Comparison of ENCODE assay signal across 11 cellular contexts in genomic region chr19:54322934-54323333, GRCh38. TPM values are rescaled to one million over a fixed set of nuclear protein-coding genes. Genes with fewer than 3 reads are reported as not detected.
DNase-seq lines count a peak whose midpoint lies in the region; ATAC-seq, FAIRE-seq and TF ChIP-seq lines count a peak whose summit lies in the region.
"Not testable (repeated sequence)": the region's sequence is repeated elsewhere in the genome, so short reads cannot be mapped to it uniquely, and the experiment has no call there.
"Had no signal": no experiment of that assay in that cellular context is flagged by ENCODE, and none has a peak within 500 bp of the region (broad histone marks: within the 10 kb centered on the region; RNA-seq: fewer than 3 reads in every experiment).

No MANE protein-coding gene starts in this region.

- not testable (repeated sequence) for H3K27ac Mint-ChIP-seq in type B pancreatic cell

- CTCF ChIA-PET in HepG2 (lab: Yijun Ruan, JAX; ENCODE audit: low intra/inter-chr PET ratio, low total read pairs), result not testable (repeated sequence)

- H3K36me3 Mint-ChIP-seq in type B pancreatic cell, result not testable (repeated sequence)

- FAIRE-seq in HepG2 (lab: Jason Lieb, UNC), result not testable (repeated sequence)

- not testable (repeated sequence) for H3K4me1 ChIP-seq in HepG2 (ENCODE audit: insufficient read depth, low read length)
- peaks cover 28% of the 10 kb centered on the region in 2 experiments for H3K4me1 ChIP-seq in neutrophil (ENCODE audit: control insufficient read depth in 1 of 2, insufficient read depth in 1 of 2, low read depth in 1 of 2, low read length in 1 of 2)

- H3K9ac ChIP-seq in HepG2 (ENCODE audit: insufficient read depth, low read depth, low read length), result not testable (repeated sequence)

- not testable (repeated sequence) for H3K27ac ChIP-seq in C4-2B; VCaP; brain microvascular endothelial cell; HepG2 (ENCODE audit: extremely low read length, insufficient read depth, low read length); neutrophil

- not testable (repeated sequence) for H2AFZ ChIP-seq in HepG2 (ENCODE audit: low read length)

- H3K27me3 ChIP-seq in brain microvascular endothelial cell (replicated peaks); HepG2 (ENCODE audit: control insufficient read depth in 1 of 2, insufficient read depth in 2 of 2, low read length in 2 of 2); neutrophil: not testable (repeated sequence)

- H3K4me3 ChIP-seq in LNCaP clone FGC (ENCODE audit: low read depth, low read length); brain microvascular endothelial cell (ENCODE audit: low read depth, low read length); HepG2 (replicated peaks in 1 of 3; ENCODE audit: insufficient read depth in 1 of 3, low read depth in 2 of 3, low read length in 3 of 3); neutrophil (ENCODE audit: low read depth in 1 of 2, low read length in 1 of 2): not testable (repeated sequence)

- not testable (repeated sequence) for H3K36me3 ChIP-seq in brain microvascular endothelial cell (replicated peaks); HepG2 (replicated peaks in 1 of 2; ENCODE audit: control insufficient read depth in 1 of 2, insufficient read depth in 2 of 2, low read length in 2 of 2); neutrophil

- 33% methylated on average over 1 of the region's 13 CpGs for WGBS in HepG2 (ENCODE audit: low lambda C conversion rate)

- not testable (repeated sequence) for H3K4me3 Mint-ChIP-seq in type B pancreatic cell

- not testable (repeated sequence) for H3K4me2 ChIP-seq in HepG2 (ENCODE audit: low read depth, low read length)

- H3K4me1 Mint-ChIP-seq in type B pancreatic cell (ENCODE audit: unreplicated experiment), result not testable (repeated sequence)

- not testable (repeated sequence) for BruUV-seq in HepG2 (replicated peaks; lab: Mats Ljungman, UMichigan)

- H3K27me3 Mint-ChIP-seq in type B pancreatic cell, result peaks cover 17% of the 10 kb centered on the region

- H3K9me3 ChIP-seq in HepG2 (ENCODE audit: low read length); neutrophil: not testable (repeated sequence)

- in situ Hi-C loops in brain microvascular endothelial cell (cut with HindIII; ENCODE audit: low pct_ligation_motif_present, low sequenced_read_pairs); HepG2 (cut with HindIII; ENCODE audit: extremely low pct_ligation_motif_present, low pct_unique_long_range_greater_than_20kb): not testable (repeated sequence)

- not testable (repeated sequence) for H3K9me3 Mint-ChIP-seq in type B pancreatic cell

- intact Hi-C loops in HepG2 (cut with micrococcal nuclease; ENCODE audit: unreplicated experiment), result not testable (repeated sequence)

- not testable (repeated sequence) for TF ChIP-seq EP300 in HepG2 (IDR thresholded peaks at IDR 0.05; ENCODE audit: low read depth in 2 of 2, low read length in 2 of 2); HepG2 (CRISPR knock-in tag; IDR thresholded peaks at IDR 0.05; ENCODE audit: borderline replicate concordance)

- not testable (repeated sequence) for ATAC-seq in HepG2

- DNase-seq in LNCaP clone FGC (ENCODE audit: low read depth); HepG2 (ENCODE audit: low spot score); type B pancreatic cell (ENCODE audit: extremely low spot score, unreplicated experiment): not testable (repeated sequence)
- peak; percentile 14 for DNase-seq in brain microvascular endothelial cell

- H4K20me1 ChIP-seq in HepG2 (ENCODE audit: insufficient read depth, low read length), result not testable (repeated sequence)

- POLR2A ChIA-PET in HepG2 (lab: Yijun Ruan, JAX), result not testable (repeated sequence)

- TF ChIP-seq CTCF in C4-2B (conservative IDR thresholded peaks at IDR 0.05), result peak; percentile 43
- TF ChIP-seq CTCF in LNCaP clone FGC (IDR thresholded peaks at IDR 0.05; ENCODE audit: control insufficient read depth, extremely low read depth, insufficient read depth), result 0 out of 2 replicates have a peak, but pooled peaks have one; percentile 5
- TF ChIP-seq CTCF in VCaP (conservative IDR thresholded peaks at IDR 0.05), result peak; percentile 62
- TF ChIP-seq CTCF in brain microvascular endothelial cell (IDR thresholded peaks at IDR 0.05; ENCODE audit: low read depth, low read length, missing control alignments), result not testable (repeated sequence)
- TF ChIP-seq CTCF in HepG2 (CRISPR knock-in tag; IDR thresholded peaks at IDR 0.05), result peak; percentile 32
- TF ChIP-seq CTCF in neutrophil (IDR thresholded peaks at IDR 0.05), result peak; percentile 45
- TF ChIP-seq CTCF in type B pancreatic cell (conservative IDR thresholded peaks at IDR 0.05), result peak; percentile 38

- not testable (repeated sequence) for TF ChIP-seq RAD21 in HepG2 (CRISPR knock-in tag; IDR thresholded peaks at IDR 0.05)

- H3K79me2 ChIP-seq in HepG2 (ENCODE audit: insufficient read depth, low read length), result not testable (repeated sequence)

- TF ChIP-seq POLR2A in HepG2 (IDR thresholded peaks at IDR 0.05; ENCODE audit: insufficient read depth in 1 of 2, low read depth in 2 of 2, low read length in 2 of 2), result not testable (repeated sequence)

RNA-seq across cellular contexts. Expression of gene LILRA5, which starts 10.0 kb away (rescaled TPM):
- total RNA-seq in HepG2 (2016; rRNA removed; fragmentation: Illumina TruSeq; extraction: Trizol) (not detected in 2 replicates), type B pancreatic cell (ENCODE audit: low replicate concordance) (not detected in 2 replicates)
- total RNA-seq in HepG2 (2016; cell fraction: cytosol; rRNA removed; fragmentation: Illumina TruSeq; extraction: Trizol; ENCODE audit: low read depth), result not detected in 2 replicates
- total RNA-seq in HepG2 (2016; cell fraction: insoluble cytoplasmic fraction; rRNA removed; fragmentation: Illumina TruSeq; extraction: Trizol), result not detected in 2 replicates
- not detected in 2 replicates for total RNA-seq in HepG2 (2016; cell fraction: membrane; rRNA removed; fragmentation: Illumina TruSeq; extraction: Trizol)
- total RNA-seq in HepG2 (2016; cell fraction: nucleus; rRNA removed; fragmentation: Illumina TruSeq; extraction: Trizol), result not detected in 2 replicates
- not detected in 2 replicates for polyA plus RNA-seq in HepG2 (2011; rRNA removed)
- not detected in 2 replicates for polyA plus RNA-seq in HepG2 (2011; cell fraction: cytosol; rRNA removed)
- not detected in 2 replicates for polyA plus RNA-seq in HepG2 (2011; cell fraction: nucleus; rRNA removed)
- not detected in 2 replicates for polyA plus RNA-seq in HepG2 (2012)
- not detected in 2 replicates for polyA plus RNA-seq in HepG2 (2016; cell fraction: cytosol; fragmentation: Illumina TruSeq; extraction: Trizol; ENCODE audit: low read depth)
- polyA plus RNA-seq in HepG2 (2016; cell fraction: insoluble cytoplasmic fraction; fragmentation: Illumina TruSeq; extraction: Trizol; ENCODE audit: low read depth), result not detected in 2 replicates
- polyA plus RNA-seq in HepG2 (2016; cell fraction: membrane; fragmentation: Illumina TruSeq; extraction: Trizol; ENCODE audit: low read depth), result not detected in 2 replicates
- polyA plus RNA-seq in HepG2 (2016; cell fraction: nucleus; fragmentation: Illumina TruSeq; extraction: Trizol; ENCODE audit: insufficient read depth, low read depth), result not detected in 2 replicates
- polyA minus RNA-seq in HepG2 (2011; rRNA and poly(A)+ RNA removed; ENCODE audit: low replicate concordance), result not detected in 2 replicates
- not detected in 2 replicates for polyA minus RNA-seq in HepG2 (2011; cell fraction: cytosol; rRNA and poly(A)+ RNA removed)
- polyA minus RNA-seq in HepG2 (2011; cell fraction: nucleus; rRNA and poly(A)+ RNA removed), result not detected in 2 replicates
- total RNA-seq: A172, G401, IMR-90 had no signal
- polyA plus RNA-seq: CD4-positive, alpha-beta memory T cell; IMR-90 had no signal

RNA-seq across cellular contexts. Expression of gene LILRA4, which starts 16.0 kb away (rescaled TPM):
- total RNA-seq in HepG2 (2016; rRNA removed; fragmentation: Illumina TruSeq; extraction: Trizol), result not detected in 2 replicates
- not detected in 2 replicates for total RNA-seq in HepG2 (2016; cell fraction: cytosol; rRNA removed; fragmentation: Illumina TruSeq; extraction: Trizol; ENCODE audit: low read depth)
- not detected in 2 replicates for total RNA-seq in HepG2 (2016; cell fraction: insoluble cytoplasmic fraction; rRNA removed; fragmentation: Illumina TruSeq; extraction: Trizol)
- total RNA-seq in HepG2 (2016; cell fraction: membrane; rRNA removed; fragmentation: Illumina TruSeq; extraction: Trizol), result not detected in 2 replicates
- not detected in 2 replicates for total RNA-seq in HepG2 (2016; cell fraction: nucleus; rRNA removed; fragmentation: Illumina TruSeq; extraction: Trizol)
- polyA plus RNA-seq in HepG2 (2011; rRNA removed), result 0.07 and 0.72 TPM in 2 replicates
- 0.48 TPM in 1 of 2 replicates, not detected in the other for polyA plus RNA-seq in HepG2 (2011; cell fraction: cytosol; rRNA removed)
- polyA plus RNA-seq in HepG2 (2011; cell fraction: nucleus; rRNA removed), result 0.09 and 0.10 TPM in 2 replicates
- polyA plus RNA-seq in HepG2 (2012), result not detected in 2 replicates
- polyA plus RNA-seq in HepG2 (2016; cell fraction: cytosol; fragmentation: Illumina TruSeq; extraction: Trizol; ENCODE audit: low read depth), result not detected in 2 replicates
- polyA plus RNA-seq in HepG2 (2016; cell fraction: insoluble cytoplasmic fraction; fragmentation: Illumina TruSeq; extraction: Trizol; ENCODE audit: low read depth), result not detected in 2 replicates
- not detected in 2 replicates for polyA plus RNA-seq in HepG2 (2016; cell fraction: membrane; fragmentation: Illumina TruSeq; extraction: Trizol; ENCODE audit: low read depth)
- polyA plus RNA-seq in HepG2 (2016; cell fraction: nucleus; fragmentation: Illumina TruSeq; extraction: Trizol; ENCODE audit: insufficient read depth, low read depth), result not detected in 2 replicates
- polyA minus RNA-seq in HepG2 (2011; rRNA and poly(A)+ RNA removed; ENCODE audit: low replicate concordance), result 2.2 TPM in 1 of 2 replicates, not detected in the other
- polyA minus RNA-seq in HepG2 (2011; cell fraction: cytosol; rRNA and poly(A)+ RNA removed), result not detected in 2 replicates
- polyA minus RNA-seq in HepG2 (2011; cell fraction: nucleus; rRNA and poly(A)+ RNA removed), result not detected in 2 replicates
- total RNA-seq in type B pancreatic cell (ENCODE audit: low replicate concordance), result not detected in 2 replicates
- total RNA-seq: A172; CD4-positive, alpha-beta memory T cell; G401; IMR-90 had no signal
- polyA plus RNA-seq: IMR-90 had no signal

RNA-seq across cellular contexts. Expression of gene LAIR1, which starts 41.8 kb away (rescaled TPM):
- total RNA-seq in HepG2 (2016; rRNA removed; fragmentation: Illumina TruSeq; extraction: Trizol), result 0.70 and 1.2 TPM in 2 replicates
- 0.26 and 0.51 TPM in 2 replicates for total RNA-seq in HepG2 (2016; cell fraction: cytosol; rRNA removed; fragmentation: Illumina TruSeq; extraction: Trizol; ENCODE audit: low read depth)
- 0.95 and 1.0 TPM in 2 replicates for total RNA-seq in HepG2 (2016; cell fraction: insoluble cytoplasmic fraction; rRNA removed; fragmentation: Illumina TruSeq; extraction: Trizol)
- 0.79 and 1.1 TPM in 2 replicates for total RNA-seq in HepG2 (2016; cell fraction: membrane; rRNA removed; fragmentation: Illumina TruSeq; extraction: Trizol)
- 1.8 and 3.2 TPM in 2 replicates for total RNA-seq in HepG2 (2016; cell fraction: nucleus; rRNA removed; fragmentation: Illumina TruSeq; extraction: Trizol)
- 0.75 and 1.1 TPM in 2 replicates for polyA plus RNA-seq in HepG2 (2011; rRNA removed)
- 0.64 and 0.74 TPM in 2 replicates for polyA plus RNA-seq in HepG2 (2011; cell fraction: cytosol; rRNA removed)
- 1.1 and 1.5 TPM in 2 replicates for polyA plus RNA-seq in HepG2 (2011; cell fraction: nucleus; rRNA removed)
- 0.17 TPM in 1 of 2 replicates, not detected in the other for polyA plus RNA-seq in HepG2 (2012)
- polyA plus RNA-seq in HepG2 (2016; cell fraction: cytosol; fragmentation: Illumina TruSeq; extraction: Trizol; ENCODE audit: low read depth), result 0.64 and 0.71 TPM in 2 replicates
- 1.0 and 1.2 TPM in 2 replicates for polyA plus RNA-seq in HepG2 (2016; cell fraction: insoluble cytoplasmic fraction; fragmentation: Illumina TruSeq; extraction: Trizol; ENCODE audit: low read depth)
- 1.2 and 1.6 TPM in 2 replicates for polyA plus RNA-seq in HepG2 (2016; cell fraction: membrane; fragmentation: Illumina TruSeq; extraction: Trizol; ENCODE audit: low read depth)
- 2.8 and 3.2 TPM in 2 replicates for polyA plus RNA-seq in HepG2 (2016; cell fraction: nucleus; fragmentation: Illumina TruSeq; extraction: Trizol; ENCODE audit: insufficient read depth, low read depth)
- polyA minus RNA-seq in HepG2 (2011; rRNA and poly(A)+ RNA removed; ENCODE audit: low replicate concordance), result 0.66 TPM in 1 of 2 replicates, not detected in the other
- polyA minus RNA-seq in HepG2 (2011; cell fraction: cytosol; rRNA and poly(A)+ RNA removed), result 0.79 TPM in 1 of 2 replicates, not detected in the other
- 0.90 and 2.0 TPM in 2 replicates for polyA minus RNA-seq in HepG2 (2011; cell fraction: nucleus; rRNA and poly(A)+ RNA removed)
- total RNA-seq in type B pancreatic cell (ENCODE audit: low replicate concordance), result not detected in 2 replicates
- total RNA-seq: A172, G401, IMR-90 had no signal
- polyA plus RNA-seq: IMR-90 had no signal

RNA-seq across cellular contexts. Expression of gene LILRB2, which starts 42.0 kb away (rescaled TPM):
- total RNA-seq in HepG2 (2016; rRNA removed; fragmentation: Illumina TruSeq; extraction: Trizol) (not detected in 2 replicates), type B pancreatic cell (ENCODE audit: low replicate concordance) (not detected in 2 replicates)
- total RNA-seq in HepG2 (2016; cell fraction: cytosol; rRNA removed; fragmentation: Illumina TruSeq; extraction: Trizol; ENCODE audit: low read depth), result not detected in 2 replicates
- not detected in 2 replicates for total RNA-seq in HepG2 (2016; cell fraction: insoluble cytoplasmic fraction; rRNA removed; fragmentation: Illumina TruSeq; extraction: Trizol)
- total RNA-seq in HepG2 (2016; cell fraction: membrane; rRNA removed; fragmentation: Illumina TruSeq; extraction: Trizol), result not detected in 2 replicates
- total RNA-seq in HepG2 (2016; cell fraction: nucleus; rRNA removed; fragmentation: Illumina TruSeq; extraction: Trizol), result not detected in 2 replicates
- polyA plus RNA-seq in HepG2 (2011; rRNA removed), result not detected in 2 replicates
- polyA plus RNA-seq in HepG2 (2011; cell fraction: cytosol; rRNA removed), result not detected in 2 replicates
- polyA plus RNA-seq in HepG2 (2011; cell fraction: nucleus; rRNA removed), result not detected in 2 replicates
- not detected in 2 replicates for polyA plus RNA-seq in HepG2 (2012)
- not detected in 2 replicates for polyA plus RNA-seq in HepG2 (2016; cell fraction: cytosol; fragmentation: Illumina TruSeq; extraction: Trizol; ENCODE audit: low read depth)
- polyA plus RNA-seq in HepG2 (2016; cell fraction: insoluble cytoplasmic fraction; fragmentation: Illumina TruSeq; extraction: Trizol; ENCODE audit: low read depth), result not detected in 2 replicates
- polyA plus RNA-seq in HepG2 (2016; cell fraction: membrane; fragmentation: Illumina TruSeq; extraction: Trizol; ENCODE audit: low read depth), result not detected in 2 replicates
- not detected in 2 replicates for polyA plus RNA-seq in HepG2 (2016; cell fraction: nucleus; fragmentation: Illumina TruSeq; extraction: Trizol; ENCODE audit: insufficient read depth, low read depth)
- not detected in 2 replicates for polyA minus RNA-seq in HepG2 (2011; rRNA and poly(A)+ RNA removed; ENCODE audit: low replicate concordance)
- not detected in 2 replicates for polyA minus RNA-seq in HepG2 (2011; cell fraction: cytosol; rRNA and poly(A)+ RNA removed)
- polyA minus RNA-seq in HepG2 (2011; cell fraction: nucleus; rRNA and poly(A)+ RNA removed), result not detected in 2 replicates
- total RNA-seq: A172, G401, IMR-90 had no signal
- polyA plus RNA-seq: CD4-positive, alpha-beta memory T cell; IMR-90 had no signal
